ENCODE assay signal across 29 cellular contexts in the genomic region with DNA sequence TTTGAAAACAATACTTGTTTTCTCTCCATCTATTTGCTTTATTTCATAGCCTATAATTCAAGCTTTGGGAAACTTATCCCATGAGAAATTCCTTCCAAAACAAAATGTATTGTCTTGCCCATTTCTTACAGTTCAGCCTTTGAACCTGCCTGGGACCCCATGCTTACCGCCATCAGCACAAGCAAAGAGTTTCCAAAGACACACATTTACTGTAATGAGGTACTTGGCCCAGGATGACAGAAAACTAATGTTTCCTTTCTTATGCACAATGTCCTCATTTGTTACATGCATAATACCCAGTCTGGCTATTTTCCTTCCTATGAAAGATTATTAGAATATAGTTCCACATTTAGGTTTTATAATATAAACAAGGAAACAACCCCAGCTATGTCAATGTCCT.
"Had no signal": no experiment of that assay in that cellular context is flagged by ENCODE, and none has a peak within 500 bp of the region (broad histone marks: within the 10 kb centered on the region; RNA-seq: fewer than 3 reads in every experiment).

No MANE protein-coding gene starts in this region.

- H3K36me3 Mint-ChIP-seq: activated naive CD8-positive, alpha-beta T cell; memory B cell had no signal

- H2AFZ ChIP-seq: parathyroid adenoma had no signal

- H3K9me3 Mint-ChIP-seq: activated T-cell treated with anti-CD3 and anti-CD28 coated beads, Interleukin-2, amount 50 U/mL, for 4 hours; activated T-helper 2 cell treated with anti-CD3 and anti-CD28 coated beads, Interferon-gamma antibody, Interleukin-2, Interleukin-4, amounts not matched to agents 10 μg/mL and 5 μg/mL and 100 μg/mL, durations not matched to agents 14 hours and 24 hours and 36 hours; central memory CD8-positive, alpha-beta T cell; memory B cell; stimulated activated naive CD8-positive, alpha-beta T cell treated with anti-CD3 and anti-CD28 coated beads, Interleukin-15, Interleukin-2, amounts not matched to agents 100 ng/mL and 50 ng/mL, for 24 hours; T-helper 2 cell treated with Interferon-gamma antibody and Interleukin-4, amounts not matched to agents 5 μg/mL and 100 μg/mL, for 36 hours had no signal

- DNase-seq: activated CD4-positive, alpha-beta T cell treated with anti-CD3 and anti-CD28 coated beads, Interleukin-2, amount 50 U/mL, for 4 hours; activated CD8-positive, alpha-beta memory T cell treated with anti-CD3 and anti-CD28 coated beads, Interleukin-2, amount 50 U/mL, for 48 hours; activated naive CD4-positive, alpha-beta T cell; activated T-cell treated with anti-CD3 and anti-CD28 coated beads, Interleukin-2, amount 50 U/mL, for 4 hours; adrenal gland; cortex of kidney; endodermal cell; esophagus squamous epithelium; head of caudate nucleus; hypothalamus; left cardiac atrium; right cardiac atrium; stimulated activated CD4-positive, alpha-beta T cell treated with anti-CD3 and anti-CD28 coated beads, Interleukin-12 subunit alpha, Interleukin-12 subunit beta, amount 100 ng/mL, for 4 hours; stimulated activated CD4-positive, alpha-beta T cell treated with anti-CD3 and anti-CD28 coated beads, Interleukin-4, amount 100 ng/mL, for 4 hours; substantia nigra; thyroid gland; WERI-Rb-1 had no signal

- H3K4me1 Mint-ChIP-seq: central memory CD8-positive, alpha-beta T cell; memory B cell had no signal

- H3K36me3 ChIP-seq: adrenal gland, ascending aorta, esophagus squamous epithelium, gastroesophageal sphincter, neutrophil, thyroid gland, WERI-Rb-1 had no signal

- FAIRE-seq: islet of Langerhans had no signal

- H3K4me3 Mint-ChIP-seq: activated naive CD8-positive, alpha-beta T cell; activated T-cell treated with anti-CD3 and anti-CD28 coated beads, Interleukin-2, amount 50 U/mL, for 4 hours; central memory CD8-positive, alpha-beta T cell; endodermal cell; memory B cell; nephron; stimulated activated naive CD8-positive, alpha-beta T cell treated with anti-CD3 and anti-CD28 coated beads, Interleukin-15, Interleukin-2, amounts not matched to agents 100 ng/mL and 50 ng/mL, for 24 hours; T-helper 2 cell treated with Interferon-gamma antibody and Interleukin-4, amounts not matched to agents 5 μg/mL and 100 μg/mL, for 36 hours had no signal

- H3K27ac ChIP-seq: adrenal gland, ascending aorta, esophagus squamous epithelium, gastroesophageal sphincter, neutrophil, parathyroid adenoma, thyroid gland, WERI-Rb-1 had no signal

- H3K9me3 ChIP-seq: adrenal gland, ascending aorta, esophagus squamous epithelium, gastroesophageal sphincter, neutrophil, thyroid gland had no signal

- H3K4me1 ChIP-seq: adrenal gland, ascending aorta, parathyroid adenoma, thyroid gland had no signal

- H3K79me2 ChIP-seq: parathyroid adenoma had no signal

- H3K4me3 ChIP-seq: adrenal gland, ascending aorta, esophagus squamous epithelium, gastroesophageal sphincter, thyroid gland had no signal

- H3K27me3 ChIP-seq: adrenal gland, ascending aorta, esophagus squamous epithelium, gastroesophageal sphincter, thyroid gland had no signal

- H3K27ac Mint-ChIP-seq: activated naive CD8-positive, alpha-beta T cell; activated T-helper 2 cell treated with anti-CD3 and anti-CD28 coated beads, Interferon-gamma antibody, Interleukin-2, Interleukin-4, amounts not matched to agents 10 μg/mL and 5 μg/mL and 100 μg/mL, durations not matched to agents 14 hours and 24 hours and 36 hours; endodermal cell; memory B cell; nephron; stimulated activated naive CD8-positive, alpha-beta T cell treated with anti-CD3 and anti-CD28 coated beads, Interleukin-15, Interleukin-2, amounts not matched to agents 100 ng/mL and 50 ng/mL, for 24 hours; T-helper 2 cell treated with Interferon-gamma antibody and Interleukin-4, amounts not matched to agents 5 μg/mL and 100 μg/mL, for 36 hours had no signal

- ATAC-seq: gastroesophageal sphincter, right cardiac atrium had no signal

- H3K9ac ChIP-seq: parathyroid adenoma had no signal
